ENCODE assay signal across 6 cellular contexts in genomic region chr12:50084409-50084774, GRCh38. TPM values are rescaled to one million over a fixed set of nuclear protein-coding genes. Genes with fewer than 3 reads are reported as not detected.
DNase-seq lines count a peak whose midpoint lies in the region; ATAC-seq, FAIRE-seq and TF ChIP-seq lines count a peak whose summit lies in the region.
"Not testable (repeated sequence)": the region's sequence is repeated elsewhere in the genome, so short reads cannot be mapped to it uniquely, and the experiment has no call there.

No MANE protein-coding gene starts in this region.

- TF ChIP-seq RAD21 in K562 (CRISPR knock-in tag; conservative IDR thresholded peaks at IDR 0.05 in 1 of 2, IDR thresholded peaks at IDR 0.05 in 1 of 2): not testable (repeated sequence)

- TF ChIP-seq CTCF in K562 (IDR thresholded peaks at IDR 0.05 in 2 of 3, conservative IDR thresholded peaks at IDR 0.05 in 1 of 3; ENCODE audit: insufficient read depth in 2 of 3, low read depth in 1 of 3, low read length in 3 of 3); glutamatergic neuron (IDR thresholded peaks at IDR 0.05; ENCODE audit: partially characterized antibody, unreplicated experiment); natural killer cell (IDR thresholded peaks at IDR 0.05); testis (IDR thresholded peaks at IDR 0.05): not testable (repeated sequence)

- H3K4me2 ChIP-seq in K562 (ENCODE audit: insufficient read depth, low read length): peak overlapping the region; percentile 90

- CTCF ChIA-PET in K562 (lab: Yijun Ruan, JAX; ENCODE audit: low intra/inter-chr PET ratio): interaction anchor here (0.5 kb wide), 1 partner anchor 12 kb away, joined by 3 read pairs; no protein-coding TSS in a partner anchor

- TF ChIP-seq EP300 in K562 (IDR thresholded peaks at IDR 0.05; ENCODE audit: low read length): not testable (repeated sequence)

- peaks cover 11% of the 10 kb centered on the region for H3K4me1 Mint-ChIP-seq in glutamatergic neuron (ENCODE audit: low read depth, unreplicated experiment)
- peaks cover 33 to 38% of the 10 kb centered on the region in 2 donors for H3K4me1 Mint-ChIP-seq in natural killer cell

- not testable (repeated sequence) for TF ChIP-seq POLR2A in K562 (conservative IDR thresholded peaks at IDR 0.05); testis (IDR thresholded peaks at IDR 0.05)

- H3K27ac ChIP-seq in SJSA1 (peak overlapping the region; percentile 67), K562 (ENCODE audit: extremely low read depth, low read depth, low read length) (peak overlapping the region; percentile 84), testis (peak overlapping the region; percentile 89 to 96)

- H3K36me3 ChIP-seq in ES-I3 (ENCODE audit: insufficient read depth, low read length) (peaks cover 12% of the 10 kb centered on the region), SJSA1 (peaks cover 33% of the 10 kb centered on the region), K562 (ENCODE audit: control insufficient read depth, insufficient read depth, low read length) (peaks cover 35% of the 10 kb centered on the region)
- not testable (repeated sequence) for H3K36me3 ChIP-seq in testis (ENCODE audit: low read depth, missing control alignments)

- POLR2A ChIA-PET in K562 (lab: Yijun Ruan, JAX): interaction anchor here (0.6 to 2.5 kb wide), 20 partner anchors 8 to 343 kb away, joined by 3 to 16 read pairs (median 4); partner anchors contain the start of genes CERS5, GPD1 and TMBIM6

- 36% methylated on average over 5 of the region's 7 CpGs for WGBS in K562 (ENCODE audit: insufficient coverage, low coverage, missing lambda C conversion rate)
- 29% methylated on average over 7 of the region's 7 CpGs for WGBS in testis, 2 donors

- intact Hi-C loops in K562 (cut with micrococcal nuclease); testis (cut with DNase I; ENCODE audit: low total_unique reads): not testable (repeated sequence)
- intact Hi-C loops in natural killer cell (cut with micrococcal nuclease): loop anchor here (10.0 kb wide), 1 partner anchor 230 kb away; no protein-coding TSS in a partner anchor

- H3K27me3 Mint-ChIP-seq in glutamatergic neuron (ENCODE audit: unreplicated experiment): peaks cover 14% of the 10 kb centered on the region
- H3K27me3 Mint-ChIP-seq in natural killer cell (ENCODE audit: low read depth in 2 of 2): not testable (repeated sequence)

- not testable (repeated sequence) for H4K20me1 ChIP-seq in K562 (replicated peaks; ENCODE audit: control insufficient read depth, insufficient read depth, low read length)

- not testable (repeated sequence) for ATAC-seq in K562, natural killer cell

- H3K9me1 ChIP-seq in K562 (ENCODE audit: control insufficient read depth, insufficient read depth, low read length): not testable (repeated sequence)

- FAIRE-seq in K562 (lab: Jason Lieb, UNC): not testable (repeated sequence)

- H2AFZ ChIP-seq in K562 (ENCODE audit: low read depth, low read length): peak overlapping the region; percentile 99

- not testable (repeated sequence) for H3K4me1 ChIP-seq in ES-I3 (ENCODE audit: insufficient read depth, low read length); testis
- H3K4me1 ChIP-seq in SJSA1 (replicated peaks) (peaks cover 10% of the 10 kb centered on the region), K562 (replicated peaks in 1 of 2; ENCODE audit: control insufficient read depth in 2 of 2, insufficient read depth in 2 of 2, low read length in 2 of 2) (peaks cover 10 to 21% of the 10 kb centered on the region in 2 experiments; a peak in 4 of 5 replicates)

- H3K4me3 ChIP-seq in SJSA1 (peak overlapping the region; percentile 49), K562 (peak overlapping the region; percentile 82), testis (peak overlapping the region; percentile 81 to 97)

- not testable (repeated sequence) for BruUV-seq in K562 (replicated peaks; lab: Mats Ljungman, UMichigan)

- not testable (repeated sequence) for DNase-seq in SJSA1 (ENCODE audit: low read depth in 1 of 2, low spot score in 2 of 2); K562 (ENCODE audit: extremely low read depth in 1 of 4, low spot score in 3 of 4); glutamatergic neuron; natural killer cell; testis

- H3K4me3 Mint-ChIP-seq in glutamatergic neuron (ENCODE audit: unreplicated experiment) (peak overlapping the region; percentile 82), natural killer cell (peak overlapping the region; percentile 94)

- H3K9me3 Mint-ChIP-seq in glutamatergic neuron (ENCODE audit: unreplicated experiment): peaks cover 11% of the 10 kb centered on the region
- H3K9me3 Mint-ChIP-seq in natural killer cell: not testable (repeated sequence)

- in situ Hi-C loops in K562 (cut with MboI): loop anchor here (5.0 kb wide), 1 partner anchor 93 kb away; no protein-coding TSS in a partner anchor

- H3K27ac Mint-ChIP-seq in glutamatergic neuron (ENCODE audit: unreplicated experiment) (peak overlapping the region; percentile 81), natural killer cell (peak overlapping the region; percentile 89 to 94)

- not testable (repeated sequence) for H3K9me3 ChIP-seq in ES-I3 (ENCODE audit: control insufficient read depth, insufficient read depth, low read length); SJSA1 (replicated peaks); K562 (replicated peaks; ENCODE audit: control insufficient read depth, insufficient read depth, low read depth, low read length); testis

- not testable (repeated sequence) for H3K36me3 Mint-ChIP-seq in glutamatergic neuron (ENCODE audit: unreplicated experiment); natural killer cell

- not testable (repeated sequence) for H3K27me3 ChIP-seq in SJSA1 (replicated peaks); K562 (ENCODE audit: control insufficient read depth in 2 of 2, insufficient read depth in 2 of 2, low read length in 2 of 2); testis

- peak overlapping the region; percentile 66; the same call in 1 of the 2 replicates for H3K9ac ChIP-seq in ES-I3 (ENCODE audit: low read depth, low read length)
- H3K9ac ChIP-seq in K562 (ENCODE audit: insufficient read depth in 1 of 2, low read depth in 2 of 2, low read length in 2 of 2): peak overlapping the region; percentile 83 to 86

- peaks cover 10% of the 10 kb centered on the region for H3K79me2 ChIP-seq in K562 (ENCODE audit: control insufficient read depth, insufficient read depth, low read length)

RNA-seq across cellular contexts. Expression of gene SMARCD1, which starts 0.8 kb away (rescaled TPM):
- total RNA-seq in SJSA1 (2014; rRNA removed; shearing (Covaris generic)): 55.7 and 61.5 TPM in 2 replicates
- 100 and 119 TPM in 2 replicates for total RNA-seq in K562 (2011; cell fraction: chromatin; rRNA removed; ENCODE audit: low replicate concordance)
- total RNA-seq in K562 (2011; cell fraction: nucleolus; rRNA removed): 57.0 and 69.7 TPM in 2 replicates
- 75.5 and 101 TPM in 2 replicates for total RNA-seq in K562 (2011; cell fraction: nucleoplasm; rRNA removed)
- 65.3 and 98.3 TPM in 2 replicates for total RNA-seq in K562 (2014; rRNA removed)
- total RNA-seq in K562 (2014; rRNA removed; fragmentation: Illumina TruSeq; extraction: Trizol): 43.8 and 47.5 TPM in 2 replicates
- total RNA-seq in K562 (2015; rRNA removed; fragmentation: Illumina TruSeq; extraction: Trizol): 45.8 and 47.5 TPM in 2 replicates
- 68.2 and 77.0 TPM in 2 replicates for total RNA-seq in K562 (2021)
- polyA plus RNA-seq in K562 (2011; rRNA removed): 48.0 and 70.5 TPM in 2 replicates
- 52.7 and 56.9 TPM in 2 replicates for polyA plus RNA-seq in K562 (2011; cell fraction: cytosol; rRNA removed)
- 81.1 and 98.9 TPM in 2 replicates for polyA plus RNA-seq in K562 (2011; cell fraction: nucleus; rRNA removed)
- 50.7 and 56.4 TPM in 2 replicates for polyA plus RNA-seq in K562 (2012)
- polyA plus RNA-seq in K562 (2014; fragmentation: Illumina TruSeq; extraction: Trizol): 85.6 and 91.7 TPM in 2 replicates
- 1 to 10 TPM in 1 of 2 experiments, under 1 TPM in 1; 0.86 to 1.5 TPM for polyA plus RNA-seq in K562 (2014; fragmentation: Nextera tagmentation; extraction: Ambion mirVana)
- polyA plus RNA-seq in K562 (2014; rRNA removed): 49.1 and 51.3 TPM in 2 replicates
- polyA minus RNA-seq in K562 (2011; rRNA and poly(A)+ RNA removed): 59.4 and 59.7 TPM in 2 replicates
- polyA minus RNA-seq in K562 (2011; cell fraction: cytosol; rRNA and poly(A)+ RNA removed): 53.8 TPM in 2 replicates
- 25.7 and 41.5 TPM in 2 replicates for polyA minus RNA-seq in K562 (2011; cell fraction: nucleus; rRNA and poly(A)+ RNA removed)
- 152 TPM for total RNA-seq in glutamatergic neuron (ENCODE audit: unreplicated experiment)
- 10 to 100 TPM; 81.3 to 97.0 (median 88.6) TPM for total RNA-seq in natural killer cell
- total RNA-seq in testis: 10 to 100 TPM; 87.6 to 99.0 TPM
- 67.3 TPM for polyA plus RNA-seq in testis (ENCODE audit: insufficient read depth, low read depth, low replicate concordance)

RNA-seq across cellular contexts. Expression of gene GPD1, which starts 19.4 kb away (rescaled TPM):
- total RNA-seq in SJSA1 (2014; rRNA removed; shearing (Covaris generic)): not detected in 2 replicates
- 0.51 and 1.1 TPM in 2 replicates for total RNA-seq in K562 (2011; cell fraction: chromatin; rRNA removed; ENCODE audit: low replicate concordance)
- total RNA-seq in K562 (2011; cell fraction: nucleolus; rRNA removed): 1.1 and 1.2 TPM in 2 replicates
- 0.51 and 1.5 TPM in 2 replicates for total RNA-seq in K562 (2011; cell fraction: nucleoplasm; rRNA removed)
- total RNA-seq in K562 (2014; rRNA removed): 1.00 and 1.1 TPM in 2 replicates
- 0.35 and 0.47 TPM in 2 replicates for total RNA-seq in K562 (2014; rRNA removed; fragmentation: Illumina TruSeq; extraction: Trizol)
- total RNA-seq in K562 (2015; rRNA removed; fragmentation: Illumina TruSeq; extraction: Trizol): 0.40 and 0.45 TPM in 2 replicates
- total RNA-seq in K562 (2021): 0.55 and 0.67 TPM in 2 replicates
- 0.47 and 0.99 TPM in 2 replicates for polyA plus RNA-seq in K562 (2011; rRNA removed)
- polyA plus RNA-seq in K562 (2011; cell fraction: cytosol; rRNA removed): 0.13 and 1.7 TPM in 2 replicates
- 0.90 and 1.5 TPM in 2 replicates for polyA plus RNA-seq in K562 (2011; cell fraction: nucleus; rRNA removed)
- 0.29 and 0.72 TPM in 2 replicates for polyA plus RNA-seq in K562 (2012)
- polyA plus RNA-seq in K562 (2014; fragmentation: Illumina TruSeq; extraction: Trizol): 0.70 and 0.91 TPM in 2 replicates
- under 1 TPM; 0.13 to 0.45 TPM for polyA plus RNA-seq in K562 (2014; fragmentation: Nextera tagmentation; extraction: Ambion mirVana)
- polyA plus RNA-seq in K562 (2014; rRNA removed): 0.45 and 0.70 TPM in 2 replicates
- polyA minus RNA-seq in K562 (2011; rRNA and poly(A)+ RNA removed): 0.09 and 1.0 TPM in 2 replicates
- 0.67 TPM in 1 of 2 replicates, not detected in the other for polyA minus RNA-seq in K562 (2011; cell fraction: cytosol; rRNA and poly(A)+ RNA removed)
- 0.22 and 0.40 TPM in 2 replicates for polyA minus RNA-seq in K562 (2011; cell fraction: nucleus; rRNA and poly(A)+ RNA removed)
- total RNA-seq in glutamatergic neuron (ENCODE audit: unreplicated experiment): 0.81 TPM
- under 1 TPM in 1 of 3 donors, not detected in 2; 0.65 TPM for total RNA-seq in natural killer cell
- 1 to 10 TPM; 2.1 to 2.4 TPM for total RNA-seq in testis
- polyA plus RNA-seq in testis (ENCODE audit: insufficient read depth, low read depth, low replicate concordance): 3.1 TPM

RNA-seq across cellular contexts. Expression of gene ASIC1, which starts 27.0 kb away (rescaled TPM):
- 0.37 and 0.50 TPM in 2 replicates for total RNA-seq in SJSA1 (2014; rRNA removed; shearing (Covaris generic))
- 4.7 and 13.5 TPM in 2 replicates for total RNA-seq in K562 (2011; cell fraction: chromatin; rRNA removed; ENCODE audit: low replicate concordance)
- 6.7 TPM in 2 replicates for total RNA-seq in K562 (2011; cell fraction: nucleolus; rRNA removed)
- 6.2 and 10.1 TPM in 2 replicates for total RNA-seq in K562 (2011; cell fraction: nucleoplasm; rRNA removed)
- total RNA-seq in K562 (2014; rRNA removed) (0.45 and 0.69 TPM in 2 replicates), K562 (2014; rRNA removed; fragmentation: Illumina TruSeq; extraction: Trizol) (0.15 and 0.22 TPM in 2 replicates), K562 (2015; rRNA removed; fragmentation: Illumina TruSeq; extraction: Trizol) (0.14 and 0.19 TPM in 2 replicates), K562 (2021) (1.2 TPM in 2 replicates), glutamatergic neuron (ENCODE audit: unreplicated experiment) (451 TPM), natural killer cell (under 1 TPM in 1 of 3 donors, not detected in 2; 0.21 TPM), testis (1 to 10 TPM; 1.9 to 3.5 TPM)
- polyA plus RNA-seq in K562 (2011; rRNA removed) (1.7 and 2.1 TPM in 2 replicates), K562 (2014; fragmentation: Illumina TruSeq; extraction: Trizol) (0.97 and 1.1 TPM in 2 replicates), K562 (2014; fragmentation: Nextera tagmentation; extraction: Ambion mirVana) (under 1 TPM; 0.01 to 0.17 TPM), K562 (2014; rRNA removed) (0.81 and 1.2 TPM in 2 replicates), testis (ENCODE audit: insufficient read depth, low read depth, low replicate concordance) (2.7 TPM)
- polyA plus RNA-seq in K562 (2011; cell fraction: cytosol; rRNA removed): 2.2 and 2.4 TPM in 2 replicates
- 6.8 and 7.2 TPM in 2 replicates for polyA plus RNA-seq in K562 (2011; cell fraction: nucleus; rRNA removed)
- 0.69 and 2.0 TPM in 2 replicates for polyA plus RNA-seq in K562 (2012)
- 1.4 and 1.8 TPM in 2 replicates for polyA minus RNA-seq in K562 (2011; rRNA and poly(A)+ RNA removed)
- polyA minus RNA-seq in K562 (2011; cell fraction: cytosol; rRNA and poly(A)+ RNA removed): 0.64 and 1.8 TPM in 2 replicates
- 0.78 and 1.2 TPM in 2 replicates for polyA minus RNA-seq in K562 (2011; cell fraction: nucleus; rRNA and poly(A)+ RNA removed)

RNA-seq across cellular contexts. Expression of gene COX14, which starts 27.6 kb away (rescaled TPM):
- total RNA-seq in SJSA1 (2014; rRNA removed; shearing (Covaris generic)): 49.7 and 62.3 TPM in 2 replicates
- total RNA-seq in K562 (2011; cell fraction: chromatin; rRNA removed; ENCODE audit: low replicate concordance): 10.7 and 19.2 TPM in 2 replicates
- 22.3 and 29.3 TPM in 2 replicates for total RNA-seq in K562 (2011; cell fraction: nucleolus; rRNA removed)
- total RNA-seq in K562 (2011; cell fraction: nucleoplasm; rRNA removed): 18.2 and 26.1 TPM in 2 replicates
- total RNA-seq in K562 (2014; rRNA removed) (53.4 and 63.4 TPM in 2 replicates), K562 (2014; rRNA removed; fragmentation: Illumina TruSeq; extraction: Trizol) (46.3 and 50.9 TPM in 2 replicates), K562 (2015; rRNA removed; fragmentation: Illumina TruSeq; extraction: Trizol) (40.9 and 44.8 TPM in 2 replicates), K562 (2021) (51.7 and 65.1 TPM in 2 replicates), glutamatergic neuron (ENCODE audit: unreplicated experiment) (23.3 TPM), natural killer cell (10 to 100 TPM; 32.8 to 42.6 (median 36.7) TPM), testis (10 to 100 TPM; 38.7 to 54.9 TPM)
- polyA plus RNA-seq in K562 (2011; rRNA removed) (79.2 and 82.6 TPM in 2 replicates), K562 (2014; fragmentation: Illumina TruSeq; extraction: Trizol) (44.4 and 45.6 TPM in 2 replicates), K562 (2014; fragmentation: Nextera tagmentation; extraction: Ambion mirVana) (100 to 1,000 TPM; 259 to 269 TPM), K562 (2014; rRNA removed) (78.2 and 78.5 TPM in 2 replicates), testis (ENCODE audit: insufficient read depth, low read depth, low replicate concordance) (50.2 TPM)
- 99.8 and 123 TPM in 2 replicates for polyA plus RNA-seq in K562 (2011; cell fraction: cytosol; rRNA removed)
- 34.9 and 36.3 TPM in 2 replicates for polyA plus RNA-seq in K562 (2011; cell fraction: nucleus; rRNA removed)
- 80.4 and 81.0 TPM in 2 replicates for polyA plus RNA-seq in K562 (2012)
- 20.7 and 20.8 TPM in 2 replicates for polyA minus RNA-seq in K562 (2011; rRNA and poly(A)+ RNA removed)
- 8.3 and 12.1 TPM in 2 replicates for polyA minus RNA-seq in K562 (2011; cell fraction: cytosol; rRNA and poly(A)+ RNA removed)
- polyA minus RNA-seq in K562 (2011; cell fraction: nucleus; rRNA and poly(A)+ RNA removed): 7.4 and 8.0 TPM in 2 replicates

RNA-seq across cellular contexts. Expression of gene RACGAP1, which starts 59.1 kb away (rescaled TPM):
- 194 and 212 TPM in 2 replicates for total RNA-seq in SJSA1 (2014; rRNA removed; shearing (Covaris generic))
- 76.8 and 166 TPM in 2 replicates for total RNA-seq in K562 (2011; cell fraction: chromatin; rRNA removed; ENCODE audit: low replicate concordance)
- 53.0 and 66.8 TPM in 2 replicates for total RNA-seq in K562 (2011; cell fraction: nucleolus; rRNA removed)
- 66.9 and 71.0 TPM in 2 replicates for total RNA-seq in K562 (2011; cell fraction: nucleoplasm; rRNA removed)
- total RNA-seq in K562 (2014; rRNA removed): 56.7 and 57.3 TPM in 2 replicates
- 85.1 and 93.6 TPM in 2 replicates for total RNA-seq in K562 (2014; rRNA removed; fragmentation: Illumina TruSeq; extraction: Trizol)
- total RNA-seq in K562 (2015; rRNA removed; fragmentation: Illumina TruSeq; extraction: Trizol): 66.2 and 69.9 TPM in 2 replicates
- 86.2 and 88.6 TPM in 2 replicates for total RNA-seq in K562 (2021)
- polyA plus RNA-seq in K562 (2011; rRNA removed): 78.6 and 92.9 TPM in 2 replicates
- 36.1 and 60.3 TPM in 2 replicates for polyA plus RNA-seq in K562 (2011; cell fraction: cytosol; rRNA removed)
- polyA plus RNA-seq in K562 (2011; cell fraction: nucleus; rRNA removed): 75.1 and 97.6 TPM in 2 replicates
- polyA plus RNA-seq in K562 (2012): 51.9 and 71.6 TPM in 2 replicates
- 79.7 and 80.0 TPM in 2 replicates for polyA plus RNA-seq in K562 (2014; fragmentation: Illumina TruSeq; extraction: Trizol)
- 10 to 100 TPM; 56.4 to 71.8 TPM for polyA plus RNA-seq in K562 (2014; fragmentation: Nextera tagmentation; extraction: Ambion mirVana)
- 60.4 and 65.3 TPM in 2 replicates for polyA plus RNA-seq in K562 (2014; rRNA removed)
- 172 and 188 TPM in 2 replicates for polyA minus RNA-seq in K562 (2011; rRNA and poly(A)+ RNA removed)
- 49.3 and 53.4 TPM in 2 replicates for polyA minus RNA-seq in K562 (2011; cell fraction: cytosol; rRNA and poly(A)+ RNA removed)
- polyA minus RNA-seq in K562 (2011; cell fraction: nucleus; rRNA and poly(A)+ RNA removed): 31.1 and 63.0 TPM in 2 replicates
- 47.1 TPM for total RNA-seq in glutamatergic neuron (ENCODE audit: unreplicated experiment)
- total RNA-seq in natural killer cell: 10 to 100 TPM in 1 of 3 donors, 1 to 10 TPM in 2; 6.1 to 11.6 (median 8.7) TPM
- 10 to 100 TPM; 48.1 to 60.6 TPM for total RNA-seq in testis
- polyA plus RNA-seq in testis (ENCODE audit: insufficient read depth, low read depth, low replicate concordance): 118 TPM

Comparison
In these comparisons a context has a peak if more than half of its experiments do, and no peak if none do; other contexts are left out.
1. RNA of gene ASIC1, which starts 27.0 kb away (total RNA-seq): 451 TPM in glutamatergic neuron (single experiment); 1.9 to 3.5 TPM in testis, 0.14 to 13.5 TPM in K562, 0.37 to 0.50 TPM in SJSA1 and 0.21 TPM in natural killer cell; every median in the first group is over 10 times any median in the second.
2. Peak in every context shown above with its lines, with median percentiles within 50 percentile points of each other: H3K27ac ChIP-seq and H3K4me3 ChIP-seq.